In the genomic region with DNA sequence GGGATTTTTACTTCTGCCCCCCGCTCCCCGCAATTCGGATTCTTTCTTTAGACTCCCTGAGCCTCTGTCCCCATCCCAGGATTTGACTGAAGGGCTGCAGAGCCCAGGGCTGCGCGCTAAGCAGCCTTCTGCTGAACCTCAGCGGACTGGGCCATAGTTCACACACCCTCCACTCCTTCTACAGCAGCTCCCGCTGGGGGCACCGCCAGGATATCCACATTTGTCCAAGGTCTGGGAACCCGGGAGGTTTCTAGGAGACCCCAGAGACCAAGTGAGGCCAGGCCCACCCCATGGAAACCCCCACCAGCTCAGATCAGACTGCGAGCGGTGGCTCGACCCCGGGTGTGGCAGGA, we compare ENCODE assay signal across 11 cellular contexts.
A peak's percentile ranks its signal among the peaks of the same experiment; 100 is the strongest.
DNase-seq lines count a peak whose midpoint lies in the region; ATAC-seq and TF ChIP-seq lines count a peak whose summit lies in the region.
"Had no signal": no experiment of that assay in that cellular context is flagged by ENCODE, and none has a peak within 500 bp of the region (broad histone marks: within the 10 kb centered on the region; RNA-seq: fewer than 3 reads in every experiment).

No MANE protein-coding gene starts in this region.

- intact Hi-C loops in body of pancreas (cut with DNase I) = no loop called here

- H3K27me3 ChIP-seq in NT2/D1 (ENCODE audit: insufficient read depth, insufficient read length) (peaks cover 55% of the 10 kb centered on the region), iPS DF 6.9 (ENCODE audit: control insufficient read depth, insufficient read depth, low read length) (peaks cover 27% of the 10 kb centered on the region), body of pancreas (peaks cover 0 to 5% of the 10 kb centered on the region in 2 donors)

- H3K36me3 Mint-ChIP-seq in stimulated activated memory B cell treated with anti-CD40 and anti-IgM and Interleukin-4, amounts not matched to agents 10 μg/mL and 1 μg/mL and 100 μg/mL, for 72 hours = no peaks in the 10 kb centered on the region
- H3K36me3 Mint-ChIP-seq: activated naive CD4-positive, alpha-beta T cell treated with anti-CD3 and anti-CD28 coated beads, Interleukin-2, amount 50 U/mL, for 72 hours had no signal

- no peak overlapping the region for H3K4me3 Mint-ChIP-seq in stimulated activated memory B cell treated with anti-CD40 and anti-IgM and Interleukin-4, amounts not matched to agents 10 μg/mL and 1 μg/mL and 100 μg/mL, for 72 hours

- H3K9me3 Mint-ChIP-seq in stimulated activated memory B cell treated with anti-CD40 and anti-IgM and Interleukin-4, amounts not matched to agents 10 μg/mL and 1 μg/mL and 100 μg/mL, for 72 hours = peaks cover under 1% of the 10 kb centered on the region
- H3K9me3 Mint-ChIP-seq: activated naive CD4-positive, alpha-beta T cell treated with anti-CD3 and anti-CD28 coated beads, Interleukin-2, amount 50 U/mL, for 72 hours had no signal

- peaks cover 24% of the 10 kb centered on the region for H3K27me3 Mint-ChIP-seq in stimulated activated memory B cell treated with anti-CD40 and anti-IgM and Interleukin-4, amounts not matched to agents 10 μg/mL and 1 μg/mL and 100 μg/mL, for 72 hours

- no peaks in the 10 kb centered on the region for H3K4me1 ChIP-seq in NT2/D1 (ENCODE audit: insufficient read depth, insufficient read length)
- no peaks in the 10 kb centered on the region for H3K4me1 ChIP-seq in iPS DF 6.9 (ENCODE audit: control insufficient read depth, insufficient read depth, low read length)
- peaks cover 8% of the 10 kb centered on the region for H3K4me1 ChIP-seq in body of pancreas
- H3K4me1 ChIP-seq: colonic mucosa, parathyroid adenoma had no signal

- DNase-seq in NCI-H524 (lab: John Stamatoyannopoulos, UW) (peak; percentile 10 to 16), NCI-H524 treated with DMSO at 0.1 percent for 48 hours (lab: John Stamatoyannopoulos, UW) (no peak), NT2/D1 (ENCODE audit: low read depth, low spot score) (no peak), iPS DF 6.9 (ENCODE audit: low read depth, low spot score) (no peak), body of pancreas (no peak)
- DNase-seq: colonic mucosa had no signal

- H3K4me3 ChIP-seq in NT2/D1 (ENCODE audit: insufficient read length, low read depth) (peak overlapping the region; percentile 46), iPS DF 6.9 (ENCODE audit: low read length) (peak overlapping the region; percentile 85; the same call in 1 of the 2 replicates), body of pancreas (no peak overlapping the region)
- H3K4me3 ChIP-seq: colonic mucosa had no signal

- TF ChIP-seq POLR2A in body of pancreas (IDR thresholded peaks at IDR 0.05) = no peak

- H3K36me3 ChIP-seq in NT2/D1 (ENCODE audit: insufficient read depth, insufficient read length, low read length) = no peaks in the 10 kb centered on the region
- H3K36me3 ChIP-seq in iPS DF 6.9 (ENCODE audit: control insufficient read depth, insufficient read depth, low read length) = no peaks in the 10 kb centered on the region
- H3K36me3 ChIP-seq in body of pancreas (replicated peaks in 1 of 2; ENCODE audit: insufficient read depth in 1 of 2, low read depth in 2 of 2) = no peaks in the 10 kb centered on the region
- H3K36me3 ChIP-seq: colonic mucosa had no signal

- H3K27ac Mint-ChIP-seq in stimulated activated memory B cell treated with anti-CD40 and anti-IgM and Interleukin-4, amounts not matched to agents 10 μg/mL and 1 μg/mL and 100 μg/mL, for 72 hours = no peak overlapping the region
- H3K27ac Mint-ChIP-seq: activated naive CD4-positive, alpha-beta T cell treated with anti-CD3 and anti-CD28 coated beads, Interleukin-2, amount 50 U/mL, for 72 hours had no signal

- no peaks in the 10 kb centered on the region for H3K4me1 Mint-ChIP-seq in stimulated activated memory B cell treated with anti-CD40 and anti-IgM and Interleukin-4, amounts not matched to agents 10 μg/mL and 1 μg/mL and 100 μg/mL, for 72 hours

- H3K9me3 ChIP-seq in NT2/D1 (ENCODE audit: insufficient read depth, low read length) = no peaks in the 10 kb centered on the region
- H3K9me3 ChIP-seq in iPS DF 6.9 (ENCODE audit: control insufficient read depth, insufficient read depth, low read length) = no peaks in the 10 kb centered on the region
- no peaks in the 10 kb centered on the region for H3K9me3 ChIP-seq in body of pancreas
- H3K9me3 ChIP-seq: colonic mucosa had no signal

- no peak overlapping the region for H3K27ac ChIP-seq in iPS DF 6.9 (ENCODE audit: low read length)
- no peak overlapping the region for H3K27ac ChIP-seq in body of pancreas
- H3K27ac ChIP-seq: colonic mucosa, parathyroid adenoma had no signal

- no peak overlapping the region for H3K9ac ChIP-seq in NT2/D1 (ENCODE audit: insufficient read length, low read depth)
- H3K9ac ChIP-seq: parathyroid adenoma had no signal

- no peak for TF ChIP-seq CTCF in body of pancreas (IDR thresholded peaks at IDR 0.05)

- WGBS in iPS DF 6.9 (ENCODE audit: insufficient coverage, insufficient read length) = no CpG with 5 or more reads among the region's 13 CpGs
- 6% methylated on average over 12 to 13 of the region's 13 CpGs for WGBS in body of pancreas, 2 donors

- ATAC-seq in stimulated activated memory B cell treated with anti-CD40 and anti-IgM and Interleukin-4, amounts not matched to agents 10 μg/mL and 1 μg/mL and 100 μg/mL, for 72 hours = peak; percentile 20
- ATAC-seq in HG03439 (IDR thresholded peaks at IDR 0.05; ENCODE audit: unreplicated experiment) = no peak
- no peak for ATAC-seq in HG03520 (IDR thresholded peaks at IDR 0.05; ENCODE audit: unreplicated experiment)
- no peak for ATAC-seq in body of pancreas
- ATAC-seq: activated naive CD4-positive, alpha-beta T cell treated with anti-CD3 and anti-CD28 coated beads, Interleukin-2, amount 50 U/mL, for 72 hours had no signal

Comparison
In these comparisons a context has a peak if more than half of its experiments do, and no peak if none do; other contexts are left out.
1. DNase-seq: peak in NCI-H524 (2 of 2); none in NCI-H524 treated with DMSO at 0.1 percent for 48 hours (single experiment), NT2/D1 (single experiment), iPS DF 6.9 (single experiment) and body of pancreas (0 of 4).
2. H3K4me3 ChIP-seq: peak in NT2/D1 (single experiment) and iPS DF 6.9 (single experiment); none in body of pancreas (0 of 2).